1 cellular context compared by ENCODE assay signal in the genomic region with DNA sequence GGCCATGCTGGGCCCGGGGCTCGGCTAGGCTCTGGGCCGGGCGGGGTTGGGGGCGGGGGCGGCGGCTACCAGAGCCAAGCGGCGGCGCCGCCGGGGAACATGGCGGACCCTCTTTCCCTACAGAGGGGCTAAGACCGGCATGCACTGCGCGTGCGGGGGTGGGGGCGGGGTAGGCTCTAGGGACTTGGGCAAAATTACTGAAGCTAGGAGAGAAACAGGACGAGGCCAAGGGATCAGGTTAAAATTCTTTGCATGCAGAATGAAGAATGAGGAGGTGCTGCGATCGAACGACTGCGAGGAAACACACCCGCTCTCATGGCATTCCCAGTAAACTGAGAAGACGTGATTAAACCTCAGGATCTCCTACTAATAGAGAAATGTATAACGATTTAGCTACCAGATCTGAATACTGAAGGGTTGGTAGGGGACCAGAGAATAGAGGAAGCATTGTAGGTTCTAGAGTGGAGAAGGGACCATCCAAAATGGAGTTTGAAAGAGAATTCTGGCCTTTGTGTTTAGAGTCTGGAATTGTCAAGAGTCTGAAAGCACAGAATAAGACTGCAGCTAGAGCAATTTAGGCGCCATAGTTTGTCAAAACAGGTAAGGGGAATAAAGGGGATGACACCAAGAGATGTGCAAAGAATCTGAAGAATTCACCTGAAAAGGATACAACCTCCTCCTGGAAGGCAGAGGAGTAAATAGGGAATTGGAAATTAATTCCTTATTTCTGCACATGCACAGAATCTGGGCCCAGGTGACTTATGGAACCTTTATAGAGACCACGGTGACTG.
TF ChIP-seq lines count a peak whose summit lies in the region.

A gene (minus strand): TSS at position 141 of the 791 bp plus-strand sequence. CDS start 135 bp downstream, at position 6.

TF ChIP-seq in GM23338, 12 proteins besides CTCF, POLR2A, EP300 and RAD21 (continued from another document):
- TF ChIP-seq, protein P1, sequence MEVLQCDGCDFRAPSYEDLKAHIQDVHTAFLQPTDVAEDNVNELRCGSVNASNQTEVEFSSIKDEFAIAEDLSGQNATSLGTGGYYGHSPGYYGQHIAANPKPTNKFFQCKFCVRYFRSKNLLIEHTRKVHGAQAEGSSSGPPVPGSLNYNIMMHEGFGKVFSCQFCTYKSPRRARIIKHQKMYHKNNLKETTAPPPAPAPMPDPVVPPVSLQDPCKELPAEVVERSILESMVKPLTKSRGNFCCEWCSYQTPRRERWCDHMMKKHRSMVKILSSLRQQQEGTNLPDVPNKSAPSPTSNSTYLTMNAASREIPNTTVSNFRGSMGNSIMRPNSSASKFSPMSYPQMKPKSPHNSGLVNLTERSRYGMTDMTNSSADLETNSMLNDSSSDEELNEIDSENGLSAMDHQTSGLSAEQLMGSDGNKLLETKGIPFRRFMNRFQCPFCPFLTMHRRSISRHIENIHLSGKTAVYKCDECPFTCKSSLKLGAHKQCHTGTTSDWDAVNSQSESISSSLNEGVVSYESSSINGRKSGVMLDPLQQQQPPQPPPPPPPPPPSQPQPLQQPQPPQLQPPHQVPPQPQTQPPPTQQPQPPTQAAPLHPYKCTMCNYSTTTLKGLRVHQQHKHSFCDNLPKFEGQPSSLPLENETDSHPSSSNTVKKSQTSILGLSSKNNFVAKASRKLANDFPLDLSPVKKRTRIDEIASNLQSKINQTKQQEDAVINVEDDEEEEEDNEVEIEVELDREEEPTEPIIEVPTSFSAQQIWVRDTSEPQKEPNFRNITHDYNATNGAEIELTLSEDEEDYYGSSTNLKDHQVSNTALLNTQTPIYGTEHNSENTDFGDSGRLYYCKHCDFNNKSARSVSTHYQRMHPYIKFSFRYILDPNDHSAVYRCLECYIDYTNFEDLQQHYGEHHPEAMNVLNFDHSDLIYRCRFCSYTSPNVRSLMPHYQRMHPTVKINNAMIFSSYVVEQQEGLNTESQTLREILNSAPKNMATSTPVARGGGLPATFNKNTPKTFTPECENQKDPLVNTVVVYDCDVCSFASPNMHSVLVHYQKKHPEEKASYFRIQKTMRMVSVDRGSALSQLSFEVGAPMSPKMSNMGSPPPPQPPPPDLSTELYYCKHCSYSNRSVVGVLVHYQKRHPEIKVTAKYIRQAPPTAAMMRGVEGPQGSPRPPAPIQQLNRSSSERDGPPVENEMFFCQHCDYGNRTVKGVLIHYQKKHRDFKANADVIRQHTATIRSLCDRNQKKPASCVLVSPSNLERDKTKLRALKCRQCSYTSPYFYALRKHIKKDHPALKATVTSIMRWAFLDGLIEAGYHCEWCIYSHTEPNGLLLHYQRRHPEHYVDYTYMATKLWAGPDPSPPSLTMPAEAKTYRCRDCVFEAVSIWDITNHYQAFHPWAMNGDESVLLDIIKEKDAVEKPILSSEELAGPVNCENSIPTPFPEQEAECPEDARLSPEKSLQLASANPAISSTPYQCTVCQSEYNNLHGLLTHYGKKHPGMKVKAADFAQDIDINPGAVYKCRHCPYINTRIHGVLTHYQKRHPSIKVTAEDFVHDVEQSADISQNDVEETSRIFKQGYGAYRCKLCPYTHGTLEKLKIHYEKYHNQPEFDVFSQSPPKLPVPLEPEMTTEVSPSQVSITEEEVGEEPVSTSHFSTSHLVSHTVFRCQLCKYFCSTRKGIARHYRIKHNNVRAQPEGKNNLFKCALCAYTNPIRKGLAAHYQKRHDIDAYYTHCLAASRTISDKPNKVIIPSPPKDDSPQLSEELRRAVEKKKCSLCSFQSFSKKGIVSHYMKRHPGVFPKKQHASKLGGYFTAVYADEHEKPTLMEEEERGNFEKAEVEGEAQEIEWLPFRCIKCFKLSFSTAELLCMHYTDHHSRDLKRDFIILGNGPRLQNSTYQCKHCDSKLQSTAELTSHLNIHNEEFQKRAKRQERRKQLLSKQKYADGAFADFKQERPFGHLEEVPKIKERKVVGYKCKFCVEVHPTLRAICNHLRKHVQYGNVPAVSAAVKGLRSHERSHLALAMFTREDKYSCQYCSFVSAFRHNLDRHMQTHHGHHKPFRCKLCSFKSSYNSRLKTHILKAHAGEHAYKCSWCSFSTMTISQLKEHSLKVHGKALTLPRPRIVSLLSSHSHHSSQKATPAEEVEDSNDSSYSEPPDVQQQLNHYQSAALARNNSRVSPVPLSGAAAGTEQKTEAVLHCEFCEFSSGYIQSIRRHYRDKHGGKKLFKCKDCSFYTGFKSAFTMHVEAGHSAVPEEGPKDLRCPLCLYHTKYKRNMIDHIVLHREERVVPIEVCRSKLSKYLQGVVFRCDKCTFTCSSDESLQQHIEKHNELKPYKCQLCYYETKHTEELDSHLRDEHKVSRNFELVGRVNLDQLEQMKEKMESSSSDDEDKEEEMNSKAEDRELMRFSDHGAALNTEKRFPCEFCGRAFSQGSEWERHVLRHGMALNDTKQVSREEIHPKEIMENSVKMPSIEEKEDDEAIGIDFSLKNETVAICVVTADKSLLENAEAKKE (CRISPR knock-in tag; IDR thresholded peaks at IDR 0.05), result no peak
- TF ChIP-seq STAT1 (IDR thresholded peaks at IDR 0.05; ENCODE audit: unreplicated experiment) (no peak), ZNF331 (CRISPR knock-in tag; IDR thresholded peaks at IDR 0.05; ENCODE audit: low read depth) (no peak), JUNB (IDR thresholded peaks at IDR 0.05; ENCODE audit: unreplicated experiment) (peak; percentile 99), EZH2phosphoT487 (IDR thresholded peaks at IDR 0.05; ENCODE audit: unreplicated experiment) (no peak), ZNF114 (CRISPR knock-in tag; IDR thresholded peaks at IDR 0.05) (no peak), POLR2AphosphoS5 (IDR thresholded peaks at IDR 0.05; ENCODE audit: low read depth) (peak; percentile 58), CREB1 (CRISPR knock-in tag; IDR thresholded peaks at IDR 0.05; ENCODE audit: low read depth) (peak; percentile 34; the same call in 1 of the 2 replicates), NANOG (IDR thresholded peaks at IDR 0.05; ENCODE audit: borderline replicate concordance) (no peak)
- TF ChIP-seq, protein P2, sequence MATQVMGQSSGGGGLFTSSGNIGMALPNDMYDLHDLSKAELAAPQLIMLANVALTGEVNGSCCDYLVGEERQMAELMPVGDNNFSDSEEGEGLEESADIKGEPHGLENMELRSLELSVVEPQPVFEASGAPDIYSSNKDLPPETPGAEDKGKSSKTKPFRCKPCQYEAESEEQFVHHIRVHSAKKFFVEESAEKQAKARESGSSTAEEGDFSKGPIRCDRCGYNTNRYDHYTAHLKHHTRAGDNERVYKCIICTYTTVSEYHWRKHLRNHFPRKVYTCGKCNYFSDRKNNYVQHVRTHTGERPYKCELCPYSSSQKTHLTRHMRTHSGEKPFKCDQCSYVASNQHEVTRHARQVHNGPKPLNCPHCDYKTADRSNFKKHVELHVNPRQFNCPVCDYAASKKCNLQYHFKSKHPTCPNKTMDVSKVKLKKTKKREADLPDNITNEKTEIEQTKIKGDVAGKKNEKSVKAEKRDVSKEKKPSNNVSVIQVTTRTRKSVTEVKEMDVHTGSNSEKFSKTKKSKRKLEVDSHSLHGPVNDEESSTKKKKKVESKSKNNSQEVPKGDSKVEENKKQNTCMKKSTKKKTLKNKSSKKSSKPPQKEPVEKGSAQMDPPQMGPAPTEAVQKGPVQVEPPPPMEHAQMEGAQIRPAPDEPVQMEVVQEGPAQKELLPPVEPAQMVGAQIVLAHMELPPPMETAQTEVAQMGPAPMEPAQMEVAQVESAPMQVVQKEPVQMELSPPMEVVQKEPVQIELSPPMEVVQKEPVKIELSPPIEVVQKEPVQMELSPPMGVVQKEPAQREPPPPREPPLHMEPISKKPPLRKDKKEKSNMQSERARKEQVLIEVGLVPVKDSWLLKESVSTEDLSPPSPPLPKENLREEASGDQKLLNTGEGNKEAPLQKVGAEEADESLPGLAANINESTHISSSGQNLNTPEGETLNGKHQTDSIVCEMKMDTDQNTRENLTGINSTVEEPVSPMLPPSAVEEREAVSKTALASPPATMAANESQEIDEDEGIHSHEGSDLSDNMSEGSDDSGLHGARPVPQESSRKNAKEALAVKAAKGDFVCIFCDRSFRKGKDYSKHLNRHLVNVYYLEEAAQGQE (IDR thresholded peaks at IDR 0.05; ENCODE audit: unreplicated experiment), result no peak
- TF ChIP-seq, protein P3, sequence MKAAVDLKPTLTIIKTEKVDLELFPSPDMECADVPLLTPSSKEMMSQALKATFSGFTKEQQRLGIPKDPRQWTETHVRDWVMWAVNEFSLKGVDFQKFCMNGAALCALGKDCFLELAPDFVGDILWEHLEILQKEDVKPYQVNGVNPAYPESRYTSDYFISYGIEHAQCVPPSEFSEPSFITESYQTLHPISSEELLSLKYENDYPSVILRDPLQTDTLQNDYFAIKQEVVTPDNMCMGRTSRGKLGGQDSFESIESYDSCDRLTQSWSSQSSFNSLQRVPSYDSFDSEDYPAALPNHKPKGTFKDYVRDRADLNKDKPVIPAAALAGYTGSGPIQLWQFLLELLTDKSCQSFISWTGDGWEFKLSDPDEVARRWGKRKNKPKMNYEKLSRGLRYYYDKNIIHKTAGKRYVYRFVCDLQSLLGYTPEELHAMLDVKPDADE (IDR thresholded peaks at IDR 0.05), result no peak
